In genomic region chr10:73842349-73842748, GRCh38 we compare ENCODE assay signal across 13 cellular contexts. TPM values are rescaled to one million over a fixed set of nuclear protein-coding genes. Genes with fewer than 3 reads are reported as not detected.
A peak's percentile ranks its signal among the peaks of the same experiment; 100 is the strongest.
DNase-seq lines count a peak whose midpoint lies in the region; ATAC-seq and TF ChIP-seq lines count a peak whose summit lies in the region.
"Had no signal": no experiment of that assay in that cellular context is flagged by ENCODE, and none has a peak within 500 bp of the region (broad histone marks: within the 10 kb centered on the region; RNA-seq: fewer than 3 reads in every experiment).

No MANE protein-coding gene starts in this region.

- DNase-seq in CD14-positive monocyte (ENCODE audit: low spot score) (no peak), right lobe of liver (peak in 1 of 3 donors; percentile 79), osteoblast (ENCODE audit: insufficient read length, low spot score, missing footprints) (peak; percentile 11), SIG-M5 (lab: John Stamatoyannopoulos, UW) (no peak)
- DNase-seq in natural killer cell treated with Interleukin-12 subunit alpha and Interleukin-12 subunit beta and Interleukin-15 and Interleukin-18, amount 100 ng/mL, for 72 hours (ENCODE audit: low spot score), result no peak
- DNase-seq: CD4-positive, CD25-positive, alpha-beta regulatory T cell; DMS53; GF-D8; GM23248 had no signal

- ATAC-seq in activated T-helper 17 cell treated with anti-CD3 and anti-CD28 coated beads, Interleukin-2, amount 50 U/mL, for 72 hours (replicated peaks), result no peak
- peak; percentile 37 to 77 (median 54) for ATAC-seq in right lobe of liver
- ATAC-seq in GM18873 (IDR thresholded peaks at IDR 0.05; ENCODE audit: low FRiP score, unreplicated experiment), result no peak
- ATAC-seq in natural killer cell treated with Interleukin-12 subunit alpha and Interleukin-12 subunit beta and Interleukin-15 and Interleukin-18, amount 100 ng/mL, for 72 hours, result no peak
- ATAC-seq: HCT116 had no signal

- intact Hi-C loops in CD14-positive monocyte (cut with micrococcal nuclease), result loop anchor here in 1 of 2 donors (10.0 kb wide), 1 partner anchor 242 kb away; no protein-coding TSS in a partner anchor
- intact Hi-C loops in right lobe of liver (cut with DNase I), result no loop called here

- H3K4me1 Mint-ChIP-seq in CD14-positive monocyte, result peaks cover 13% of the 10 kb centered on the region
- no peaks in the 10 kb centered on the region for H3K4me1 Mint-ChIP-seq in activated T-helper 17 cell treated with anti-CD3 and anti-CD28 coated beads, Interleukin-2, amount 50 U/mL, for 72 hours
- H3K4me1 Mint-ChIP-seq in natural killer cell treated with Interleukin-12 subunit alpha and Interleukin-12 subunit beta and Interleukin-15 and Interleukin-18, amount 100 ng/mL, for 72 hours (ENCODE audit: low read depth in 2 of 2), result peaks cover 0 to 4% of the 10 kb centered on the region in 2 donors

- H3K4me3 ChIP-seq in right lobe of liver, result no peak overlapping the region
- H3K4me3 ChIP-seq in osteoblast (ENCODE audit: insufficient read depth, low read length), result no peak overlapping the region
- H3K4me3 ChIP-seq: GM23248 had no signal

- H4K20me1 ChIP-seq in osteoblast (ENCODE audit: insufficient read depth, low read length), result peaks cover 3% of the 10 kb centered on the region

- no peak overlapping the region for H2AFZ ChIP-seq in osteoblast (ENCODE audit: low read length)
- H2AFZ ChIP-seq: GM23248 had no signal

- peak overlapping the region in 4 of 7 donors; percentile 28 to 77 (median 62) for H3K27ac Mint-ChIP-seq in CD14-positive monocyte
- H3K27ac Mint-ChIP-seq in activated T-helper 17 cell treated with anti-CD3 and anti-CD28 coated beads, Interleukin-2, amount 50 U/mL, for 72 hours, result peak overlapping the region; percentile 61
- no peak overlapping the region for H3K27ac Mint-ChIP-seq in natural killer cell treated with Interleukin-12 subunit alpha and Interleukin-12 subunit beta and Interleukin-15 and Interleukin-18, amount 100 ng/mL, for 72 hours
- H3K27ac Mint-ChIP-seq: CD4-positive, CD25-positive, alpha-beta regulatory T cell had no signal

- H3K79me2 ChIP-seq in osteoblast (ENCODE audit: insufficient read depth, low read length), result no peaks in the 10 kb centered on the region

- H3K9me3 ChIP-seq in right lobe of liver, result no peaks in the 10 kb centered on the region
- no peaks in the 10 kb centered on the region for H3K9me3 ChIP-seq in osteoblast (ENCODE audit: low read depth, low read length)

- peaks cover 0 to 29% (median 14%) of the 10 kb centered on the region in 4 donors for H3K4me1 ChIP-seq in right lobe of liver
- peaks cover 6% of the 10 kb centered on the region for H3K4me1 ChIP-seq in osteoblast (ENCODE audit: insufficient read depth, low read length)

- WGBS in right lobe of liver (ENCODE audit: insufficient coverage, low coverage, low lambda C conversion rate, missing lambda C conversion rate), result 28% methylated on average over 4 of the region's 11 CpGs

- H3K36me3 ChIP-seq in right lobe of liver (peaks cover 0 to 13% (median 7%) of the 10 kb centered on the region in 4 donors), osteoblast (ENCODE audit: insufficient read depth, low read length) (peaks cover 33% of the 10 kb centered on the region)

- no peaks in the 10 kb centered on the region for H3K9me3 Mint-ChIP-seq in CD14-positive monocyte
- H3K9me3 Mint-ChIP-seq in activated T-helper 17 cell treated with anti-CD3 and anti-CD28 coated beads, Interleukin-2, amount 50 U/mL, for 72 hours, result no peaks in the 10 kb centered on the region
- H3K9me3 Mint-ChIP-seq in natural killer cell treated with Interleukin-12 subunit alpha and Interleukin-12 subunit beta and Interleukin-15 and Interleukin-18, amount 100 ng/mL, for 72 hours, result no peaks in the 10 kb centered on the region
- H3K9me3 Mint-ChIP-seq: CD4-positive, CD25-positive, alpha-beta regulatory T cell had no signal

- H3K27ac ChIP-seq in right lobe of liver, result peak overlapping the region in 1 of 3 donors; percentile 16
- H3K27ac ChIP-seq in osteoblast (ENCODE audit: low read depth, low read length), result no peak overlapping the region
- H3K27ac ChIP-seq: GM23248, HL-60 had no signal

- no peaks in the 10 kb centered on the region for H3K27me3 ChIP-seq in right lobe of liver
- no peaks in the 10 kb centered on the region for H3K27me3 ChIP-seq in osteoblast (ENCODE audit: insufficient read depth, low read length)

- no peaks in the 10 kb centered on the region for H3K27me3 Mint-ChIP-seq in CD14-positive monocyte (ENCODE audit: low read depth in 3 of 3)
- no peaks in the 10 kb centered on the region for H3K27me3 Mint-ChIP-seq in activated T-helper 17 cell treated with anti-CD3 and anti-CD28 coated beads, Interleukin-2, amount 50 U/mL, for 72 hours
- H3K27me3 Mint-ChIP-seq in natural killer cell treated with Interleukin-12 subunit alpha and Interleukin-12 subunit beta and Interleukin-15 and Interleukin-18, amount 100 ng/mL, for 72 hours, result no peaks in the 10 kb centered on the region
- H3K27me3 Mint-ChIP-seq: CD4-positive, CD25-positive, alpha-beta regulatory T cell had no signal

- no peak overlapping the region for H3K4me3 Mint-ChIP-seq in CD14-positive monocyte
- no peak overlapping the region for H3K4me3 Mint-ChIP-seq in activated T-helper 17 cell treated with anti-CD3 and anti-CD28 coated beads, Interleukin-2, amount 50 U/mL, for 72 hours
- no peak overlapping the region for H3K4me3 Mint-ChIP-seq in natural killer cell treated with Interleukin-12 subunit alpha and Interleukin-12 subunit beta and Interleukin-15 and Interleukin-18, amount 100 ng/mL, for 72 hours
- H3K4me3 Mint-ChIP-seq: CD4-positive, CD25-positive, alpha-beta regulatory T cell had no signal

- no peak for TF ChIP-seq POLR2A in right lobe of liver (IDR thresholded peaks at IDR 0.05)

- no peak for TF ChIP-seq CTCF in CD14-positive monocyte (IDR thresholded peaks at IDR 0.05)
- no peak for TF ChIP-seq CTCF in right lobe of liver (IDR thresholded peaks at IDR 0.05)
- TF ChIP-seq CTCF in osteoblast (IDR thresholded peaks at IDR 0.05; ENCODE audit: extremely low read depth, low read depth, low read length), result no peak

- H3K4me2 ChIP-seq in osteoblast (ENCODE audit: insufficient read depth, low read length), result no peak overlapping the region

- H3K36me3 Mint-ChIP-seq in CD14-positive monocyte, result peaks cover 73 to 87% of the 10 kb centered on the region in 2 donors
- peaks cover 78% of the 10 kb centered on the region for H3K36me3 Mint-ChIP-seq in activated T-helper 17 cell treated with anti-CD3 and anti-CD28 coated beads, Interleukin-2, amount 50 U/mL, for 72 hours (ENCODE audit: low read depth)
- peaks cover 5% of the 10 kb centered on the region for H3K36me3 Mint-ChIP-seq in natural killer cell treated with Interleukin-12 subunit alpha and Interleukin-12 subunit beta and Interleukin-15 and Interleukin-18, amount 100 ng/mL, for 72 hours

RNA-seq across cellular contexts. Expression of gene NDST2, which starts 31.0 kb away (rescaled TPM):
- 10 to 100 TPM; 22.7 to 25.6 TPM for polyA plus RNA-seq in CD14-positive monocyte
- total RNA-seq in activated T-helper 17 cell treated with anti-CD3 and anti-CD28 coated beads, Interleukin-2, amount 50 U/mL, for 72 hours, result 10 to 100 TPM; 41.2 to 64.0 TPM
- total RNA-seq in right lobe of liver (10 to 100 TPM in 5 of 6 experiments, 1 to 10 TPM in 1; 9.5 to 14.8 (median 12.2) TPM), osteoblast (30.4 and 35.8 TPM in 2 replicates)
- 10 to 100 TPM; 42.8 to 83.3 TPM for total RNA-seq in natural killer cell treated with Interleukin-12 subunit alpha and Interleukin-12 subunit beta and Interleukin-15 and Interleukin-18, amount 100 ng/mL, for 72 hours

RNA-seq across cellular contexts. Expression of gene CAMK2G, which starts 32.0 kb away (rescaled TPM):
- polyA plus RNA-seq in CD14-positive monocyte, result 1 to 10 TPM; 1.7 to 3.0 TPM
- 10 to 100 TPM; 19.5 to 23.2 TPM for total RNA-seq in activated T-helper 17 cell treated with anti-CD3 and anti-CD28 coated beads, Interleukin-2, amount 50 U/mL, for 72 hours
- 10 to 100 TPM in 2 of 6 experiments, 1 to 10 TPM in 4; 8.3 to 10.7 (median 9.4) TPM for total RNA-seq in right lobe of liver
- total RNA-seq in osteoblast, result 22.4 and 28.3 TPM in 2 replicates
- 10 to 100 TPM in 1 of 2 donors, 1 to 10 TPM in 1; 6.9 to 15.3 TPM for total RNA-seq in natural killer cell treated with Interleukin-12 subunit alpha and Interleukin-12 subunit beta and Interleukin-15 and Interleukin-18, amount 100 ng/mL, for 72 hours

RNA-seq across cellular contexts. Expression of gene ZSWIM8, which starts 56.9 kb away (rescaled TPM):
- polyA plus RNA-seq in CD14-positive monocyte, result 10 to 100 TPM in 1 of 2 donors, 1 to 10 TPM in 1; 7.8 to 19.2 TPM
- total RNA-seq in activated T-helper 17 cell treated with anti-CD3 and anti-CD28 coated beads, Interleukin-2, amount 50 U/mL, for 72 hours, result 100 to 1,000 TPM in 1 of 2 donors, 10 to 100 TPM in 1; 66.1 to 113 TPM
- 100 to 1,000 TPM in 1 of 6 experiments, 10 to 100 TPM in 5; 52.2 to 107 (median 77.5) TPM for total RNA-seq in right lobe of liver
- 63.1 and 76.7 TPM in 2 replicates for total RNA-seq in osteoblast
- total RNA-seq in natural killer cell treated with Interleukin-12 subunit alpha and Interleukin-12 subunit beta and Interleukin-15 and Interleukin-18, amount 100 ng/mL, for 72 hours, result 100 to 1,000 TPM; 121 to 148 TPM

Comparison
In these comparisons a context has a peak if more than half of its experiments do, and no peak if none do; other contexts are left out.
1. H3K27ac Mint-ChIP-seq: peak in CD14-positive monocyte (4 of 7) and activated T-helper 17 cell treated with anti-CD3 and anti-CD28 coated beads, Interleukin-2, amount 50 U/mL, for 72 hours (single experiment); none in natural killer cell treated with Interleukin-12 subunit alpha and Interleukin-12 subunit beta and Interleukin-15 and Interleukin-18, amount 100 ng/mL, for 72 hours (0 of 2).
2. ATAC-seq: peak in right lobe of liver (4 of 4); none in activated T-helper 17 cell treated with anti-CD3 and anti-CD28 coated beads, Interleukin-2, amount 50 U/mL, for 72 hours (single experiment), GM18873 (single experiment) and natural killer cell treated with Interleukin-12 subunit alpha and Interleukin-12 subunit beta and Interleukin-15 and Interleukin-18, amount 100 ng/mL, for 72 hours (0 of 2).